ENCODE assay signal across 1 cellular context in the genomic region with DNA sequence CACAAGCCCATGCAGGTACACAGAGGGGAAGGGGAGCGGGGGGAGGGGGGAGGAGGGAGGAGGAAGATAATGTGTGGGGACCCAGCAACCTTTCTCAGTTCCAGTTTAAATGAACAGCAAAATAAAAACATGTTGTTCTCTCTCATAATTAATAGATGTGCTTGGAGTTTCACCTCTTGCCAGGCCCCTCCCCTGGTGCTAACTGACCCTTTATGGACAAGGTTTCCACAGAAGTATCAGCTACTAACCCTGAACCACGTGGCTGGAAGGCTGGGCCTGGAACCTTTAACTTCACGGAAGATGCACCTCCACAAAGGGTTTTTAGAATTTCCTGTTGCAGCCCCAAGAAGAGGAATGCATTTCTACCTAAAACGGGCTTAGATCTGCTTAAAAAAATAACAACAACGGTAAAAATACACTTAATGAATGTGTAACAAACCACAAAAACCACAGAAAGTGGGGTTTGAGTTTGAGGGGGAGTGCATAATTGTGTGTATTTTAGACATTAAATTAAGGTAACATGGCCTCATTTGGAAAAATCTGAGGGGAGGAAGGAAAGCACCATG.
TF ChIP-seq lines count a peak whose summit lies in the region.

No MANE protein-coding gene starts in this region.

TF ChIP-seq in H1, 55 proteins besides CTCF, POLR2A, EP300 and RAD21 (continued from another document):
- no peak for TF ChIP-seq TAF1 (IDR thresholded peaks at IDR 0.05; ENCODE audit: low read depth, low read length)
